In genomic region chr1:110061341-110061740, GRCh38 we compare ENCODE assay signal across 25 cellular contexts. TPM values are rescaled to one million over a fixed set of nuclear protein-coding genes. Genes with fewer than 3 reads are reported as not detected.
DNase-seq lines count a peak whose midpoint lies in the region; ATAC-seq and TF ChIP-seq lines count a peak whose summit lies in the region.
"Had no signal": no experiment of that assay in that cellular context is flagged by ENCODE, and none has a peak within 500 bp of the region (broad histone marks: within the 10 kb centered on the region; RNA-seq: fewer than 3 reads in every experiment).

No MANE protein-coding gene starts in this region.

- no peaks in the 10 kb centered on the region for H3K79me2 ChIP-seq in osteoblast (ENCODE audit: insufficient read depth, low read length)

- H3K4me1 ChIP-seq in osteoblast (ENCODE audit: insufficient read depth, low read length) (peaks cover 30% of the 10 kb centered on the region), tibial artery (peaks cover 0 to 5% (median 0%) of the 10 kb centered on the region in 4 donors)
- H3K4me1 ChIP-seq: A549, HAP-1 had no signal

- H3K27me3 Mint-ChIP-seq in stimulated activated naive CD8-positive, alpha-beta T cell treated with anti-CD3 and anti-CD28 coated beads, Interleukin-15, amount 100 ng/mL, for 72 hours = peaks cover 12% of the 10 kb centered on the region
- H3K27me3 Mint-ChIP-seq in mesothelial cell of epicardium (ENCODE audit: low read depth) = no peaks in the 10 kb centered on the region

- no peak for ATAC-seq in stimulated activated naive CD8-positive, alpha-beta T cell treated with anti-CD3 and anti-CD28 coated beads, Interleukin-15, amount 100 ng/mL, for 72 hours
- ATAC-seq in stimulated activated naive CD8-positive, alpha-beta T cell treated with anti-CD3 and anti-CD28 coated beads, Interleukin-15, Interleukin-2, amounts not matched to agents 100 U/mL and 50 U/mL, for 24 hours = no peak
- no peak for ATAC-seq in HG02623 (IDR thresholded peaks at IDR 0.05; ENCODE audit: unreplicated experiment)
- ATAC-seq: A549 had no signal

- no peak overlapping the region for H3K4me2 ChIP-seq in osteoblast (ENCODE audit: insufficient read depth, low read length)
- H3K4me2 ChIP-seq: A549 had no signal

- H2AFZ ChIP-seq in osteoblast (ENCODE audit: low read length) = no peak overlapping the region

- no peak overlapping the region for H3K4me3 Mint-ChIP-seq in stimulated activated naive CD8-positive, alpha-beta T cell treated with anti-CD3 and anti-CD28 coated beads, Interleukin-15, amount 100 ng/mL, for 72 hours
- no peak overlapping the region for H3K4me3 Mint-ChIP-seq in mesothelial cell of epicardium
- H3K4me3 Mint-ChIP-seq: CD14-positive monocyte; CD4-positive, alpha-beta T cell; CD8-positive, alpha-beta memory T cell; HFFc6 had no signal

- intact Hi-C loops in tibial artery (cut with DNase I; ENCODE audit: low total_unique reads) = no loop called here

- peaks cover 19% of the 10 kb centered on the region for H4K20me1 ChIP-seq in osteoblast (ENCODE audit: insufficient read depth, low read length)

- H3K4me3 ChIP-seq in osteoblast (ENCODE audit: insufficient read depth, low read length) (no peak overlapping the region), tibial artery (no peak overlapping the region)
- H3K4me3 ChIP-seq: A549; BLaER1 treated with 17β-estradiol and CSF1 and Interleukin-3, amounts not matched to agents 10 nM and 100 nM; HAP-1 had no signal

- H3K27me3 ChIP-seq in osteoblast (ENCODE audit: insufficient read depth, low read length) = no peaks in the 10 kb centered on the region
- H3K27me3 ChIP-seq in tibial artery = no peaks in the 10 kb centered on the region
- H3K27me3 ChIP-seq: BE2C had no signal

- peaks cover 5% of the 10 kb centered on the region for H3K4me1 Mint-ChIP-seq in stimulated activated naive CD8-positive, alpha-beta T cell treated with anti-CD3 and anti-CD28 coated beads, Interleukin-15, amount 100 ng/mL, for 72 hours
- peaks cover 92% of the 10 kb centered on the region for H3K4me1 Mint-ChIP-seq in mesothelial cell of epicardium

- DNase-seq in stimulated activated naive CD8-positive, alpha-beta T cell treated with anti-CD3 and anti-CD28 coated beads, Interleukin-15, amount 100 ng/mL, for 72 hours = no peak
- DNase-seq in stimulated activated naive CD8-positive, alpha-beta T cell treated with anti-CD3 and anti-CD28 coated beads, Interleukin-15, Interleukin-2, amounts not matched to agents 100 U/mL and 50 U/mL, for 24 hours = no peak
- DNase-seq in mesothelial cell of epicardium (ENCODE audit: low spot score in 2 of 2, unreplicated experiment in 2 of 2) (no peak), osteoblast (ENCODE audit: insufficient read length, low spot score, missing footprints) (peak; percentile 79), tibial artery (no peak)
- DNase-seq in activated T-cell treated with anti-CD3 and anti-CD28 coated beads, Interleukin-2, amount 50 U/mL, for 1 hour = no peak
- DNase-seq: 8988T; ACHN; AML-193; BE2C; CD4-positive, alpha-beta T cell; DMS 273 treated with DMSO at 0.1 percent for 48 hours; DMS53; DMS79 treated with DMSO at 0.1 percent for 48 hours; GF-D8; GOT3; HFFc6 had no signal

- peaks cover 10% of the 10 kb centered on the region for H3K36me3 ChIP-seq in osteoblast (ENCODE audit: insufficient read depth, low read length)
- H3K36me3 ChIP-seq in tibial artery = peaks cover 20 to 49% (median 21%) of the 10 kb centered on the region in 3 donors

- H3K27ac ChIP-seq in osteoblast (ENCODE audit: low read depth, low read length) (no peak overlapping the region), tibial artery (no peak overlapping the region)
- H3K27ac ChIP-seq: A549; BLaER1 treated with 17β-estradiol and CSF1 and Interleukin-3, amounts not matched to agents 10 nM and 100 nM had no signal

- H3K9me3 Mint-ChIP-seq in stimulated activated naive CD8-positive, alpha-beta T cell treated with anti-CD3 and anti-CD28 coated beads, Interleukin-15, amount 100 ng/mL, for 72 hours = no peaks in the 10 kb centered on the region
- no peaks in the 10 kb centered on the region for H3K9me3 Mint-ChIP-seq in mesothelial cell of epicardium
- H3K9me3 Mint-ChIP-seq: CD4-positive, alpha-beta T cell; CD8-positive, alpha-beta memory T cell; HFFc6 had no signal

- no peaks in the 10 kb centered on the region for H3K9me3 ChIP-seq in osteoblast (ENCODE audit: low read depth, low read length)
- no peaks in the 10 kb centered on the region for H3K9me3 ChIP-seq in tibial artery
- H3K9me3 ChIP-seq: A549; BE2C; BLaER1 treated with 17β-estradiol and CSF1 and Interleukin-3, amounts not matched to agents 10 nM and 100 nM; HAP-1 had no signal

- H3K36me3 Mint-ChIP-seq in mesothelial cell of epicardium = peaks cover 24% of the 10 kb centered on the region

- peak overlapping the region; percentile 4 to 77 for H3K27ac Mint-ChIP-seq in stimulated activated naive CD8-positive, alpha-beta T cell treated with anti-CD3 and anti-CD28 coated beads, Interleukin-15, amount 100 ng/mL, for 72 hours
- peak overlapping the region; percentile 91 for H3K27ac Mint-ChIP-seq in mesothelial cell of epicardium
- H3K27ac Mint-ChIP-seq: CD4-positive, alpha-beta T cell had no signal

- no peak for TF ChIP-seq CTCF in mesothelial cell of epicardium (IDR thresholded peaks at IDR 0.05; ENCODE audit: unreplicated experiment)
- TF ChIP-seq CTCF in osteoblast (IDR thresholded peaks at IDR 0.05; ENCODE audit: extremely low read depth, low read depth, low read length) = no peak
- no peak for TF ChIP-seq CTCF in tibial artery (IDR thresholded peaks at IDR 0.05)

RNA-seq across cellular contexts. Expression of gene ALX3, which starts 9.1 kb away (rescaled TPM):
- 127 to 136 TPM (median 132 TPM) in 3 replicates for total RNA-seq in mesothelial cell of epicardium
- total RNA-seq in osteoblast = not detected in 2 replicates
- total RNA-seq: CD4-positive, alpha-beta T cell; CD8-positive, alpha-beta memory T cell; Daoy; G401 had no signal

RNA-seq across cellular contexts. Expression of gene STRIP1, which starts 26.9 kb away (rescaled TPM):
- total RNA-seq in mesothelial cell of epicardium (93.8 to 99.2 TPM (median 96.0 TPM) in 3 replicates), osteoblast (51.0 and 51.4 TPM in 2 replicates)

RNA-seq across cellular contexts. Expression of gene UBL4B, which starts 50.9 kb away (rescaled TPM):
- total RNA-seq in mesothelial cell of epicardium (10.2 to 11.7 TPM (median 10.7 TPM) in 3 replicates), osteoblast (1.1 and 1.8 TPM in 2 replicates)
- total RNA-seq: CD4-positive, alpha-beta T cell; CD8-positive, alpha-beta memory T cell; Daoy; G401 had no signal

Comparison
In these comparisons a context has a peak if more than half of its experiments do, and no peak if none do; other contexts are left out.
1. RNA of gene ALX3, which starts 9.1 kb away (total RNA-seq): 127 to 136 TPM in mesothelial cell of epicardium; not detected in osteoblast; every median in the first group is over 100 times any median in the second.